In the genomic region with DNA sequence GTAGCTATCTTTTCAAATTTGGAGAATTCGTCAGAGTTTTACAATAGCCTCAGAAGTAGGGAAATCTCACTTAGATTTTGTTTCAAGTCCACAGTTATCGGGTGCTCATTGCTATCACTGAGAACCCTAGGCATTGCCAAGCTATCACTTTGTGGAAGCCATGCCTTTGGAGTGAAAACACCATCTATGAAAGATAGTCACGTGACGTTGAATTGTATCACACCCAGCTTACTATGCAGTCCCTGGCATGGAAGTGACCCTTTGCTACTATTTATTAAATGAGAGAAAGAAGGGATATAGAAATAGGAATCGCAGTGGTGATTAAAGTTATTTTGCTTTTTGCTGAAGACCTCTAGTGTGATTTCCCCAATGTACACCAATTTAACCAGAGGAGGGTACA, we compare ENCODE assay signal across 26 cellular contexts.
DNase-seq lines count a peak whose midpoint lies in the region; ATAC-seq and TF ChIP-seq lines count a peak whose summit lies in the region.
"Had no signal": no experiment of that assay in that cellular context is flagged by ENCODE, and none has a peak within 500 bp of the region (broad histone marks: within the 10 kb centered on the region; RNA-seq: fewer than 3 reads in every experiment).

No MANE protein-coding gene starts in this region.

- no peak overlapping the region for H3K4me3 Mint-ChIP-seq in nephron
- H3K4me3 Mint-ChIP-seq in type B pancreatic cell = no peak overlapping the region
- H3K4me3 Mint-ChIP-seq in activated T-cell treated with anti-CD3 and anti-CD28 coated beads, Interleukin-2, amount 50 U/mL, for 4 hours = no peak overlapping the region
- H3K4me3 Mint-ChIP-seq: CD14-positive monocyte; CD8-positive, alpha-beta memory T cell; IgD-negative memory B cell had no signal

- no peaks in the 10 kb centered on the region for H3K27me3 ChIP-seq in right atrium auricular region
- H3K27me3 ChIP-seq in right cardiac atrium (ENCODE audit: control insufficient read depth, insufficient read depth) = no peaks in the 10 kb centered on the region
- H3K27me3 ChIP-seq in heart left ventricle = no peaks in the 10 kb centered on the region
- H3K27me3 ChIP-seq: BE2C, SJCRH30 had no signal

- intact Hi-C loops in right cardiac atrium (cut with DNase I) (no loop called here), heart left ventricle (cut with DNase I) (no loop called here)

- no peak for ATAC-seq in right cardiac atrium
- no peak for ATAC-seq in heart left ventricle
- no peak for ATAC-seq in activated T-cell treated with anti-CD3 and anti-CD28 coated beads, Interleukin-2, amount 50 U/mL, for 4 hours
- ATAC-seq: PC-3, Right ventricle myocardium inferior had no signal

- H3K27me3 Mint-ChIP-seq in nephron (ENCODE audit: low read depth) (no peaks in the 10 kb centered on the region), type B pancreatic cell (no peaks in the 10 kb centered on the region)
- H3K27me3 Mint-ChIP-seq in activated T-cell treated with anti-CD3 and anti-CD28 coated beads, Interleukin-2, amount 50 U/mL, for 4 hours (ENCODE audit: low read depth) = no peaks in the 10 kb centered on the region
- H3K27me3 Mint-ChIP-seq: CD8-positive, alpha-beta memory T cell; IgD-negative memory B cell had no signal

- no peak for TF ChIP-seq POLR2A in heart left ventricle (IDR thresholded peaks at IDR 0.05)

- 72% methylated on average over 5 of the region's 5 CpGs for WGBS in right cardiac atrium
- 78 to 89% (median 81%) methylated on average over 5 of the region's 5 CpGs for whole genome bisulfite sequencing in heart left ventricle, 4 donors

- H3K4me1 ChIP-seq in right atrium auricular region (peaks cover 0 to 61% of the 10 kb centered on the region in 2 donors), right cardiac atrium (ENCODE audit: control insufficient read depth, insufficient read depth, low read length) (peaks cover 7% of the 10 kb centered on the region), heart left ventricle (peaks cover 0 to 78% (median 27%) of the 10 kb centered on the region in 12 donors)

- TF ChIP-seq CTCF in right atrium auricular region (IDR thresholded peaks at IDR 0.05) (no peak), nephron (IDR thresholded peaks at IDR 0.05; ENCODE audit: unreplicated experiment in 3 of 3) (no peak), type B pancreatic cell (conservative IDR thresholded peaks at IDR 0.05) (no peak), heart left ventricle (IDR thresholded peaks at IDR 0.05) (no peak)

- H3K9me3 ChIP-seq in right atrium auricular region (no peaks in the 10 kb centered on the region), right cardiac atrium (ENCODE audit: control insufficient read depth, low read length) (no peaks in the 10 kb centered on the region), heart left ventricle (no peaks in the 10 kb centered on the region)
- H3K9me3 ChIP-seq: BE2C, SJCRH30 had no signal

- H3K4me3 ChIP-seq in right atrium auricular region = no peak overlapping the region
- no peak overlapping the region for H3K4me3 ChIP-seq in right cardiac atrium (ENCODE audit: low read length)
- H3K4me3 ChIP-seq in heart left ventricle = no peak overlapping the region
- H3K4me3 ChIP-seq: SJCRH30 had no signal

- H3K36me3 ChIP-seq in right atrium auricular region (no peaks in the 10 kb centered on the region), heart left ventricle (no peaks in the 10 kb centered on the region)
- H3K36me3 ChIP-seq: SJCRH30 had no signal

- H3K36me3 Mint-ChIP-seq in nephron (ENCODE audit: low read depth) = peaks cover 28% of the 10 kb centered on the region
- H3K36me3 Mint-ChIP-seq in type B pancreatic cell = peaks cover 36% of the 10 kb centered on the region
- peaks cover 32% of the 10 kb centered on the region for H3K36me3 Mint-ChIP-seq in activated T-cell treated with anti-CD3 and anti-CD28 coated beads, Interleukin-2, amount 50 U/mL, for 4 hours (ENCODE audit: insufficient read depth)

- H3K9me3 Mint-ChIP-seq in nephron = no peaks in the 10 kb centered on the region
- H3K9me3 Mint-ChIP-seq in type B pancreatic cell = peaks cover 4% of the 10 kb centered on the region
- H3K9me3 Mint-ChIP-seq in activated T-cell treated with anti-CD3 and anti-CD28 coated beads, Interleukin-2, amount 50 U/mL, for 4 hours = no peaks in the 10 kb centered on the region
- H3K9me3 Mint-ChIP-seq: CD8-positive, alpha-beta memory T cell; IgD-negative memory B cell had no signal

- DNase-seq in right atrium auricular region (ENCODE audit: low spot score) = no peak
- DNase-seq in right cardiac atrium = no peak
- no peak for DNase-seq in type B pancreatic cell (ENCODE audit: extremely low spot score, unreplicated experiment)
- DNase-seq in activated CD4-positive, alpha-beta T cell treated with anti-CD3 and anti-CD28 coated beads, Interleukin-2, amount 50 U/mL, for 1 hour = no peak
- DNase-seq in heart left ventricle = no peak
- DNase-seq in activated T-cell treated with anti-CD3 and anti-CD28 coated beads, Interleukin-2, amount 50 U/mL, for 4 hours = no peak
- DNase-seq: ACHN; BE2C; CD8-positive, alpha-beta memory T cell; DMS153; DND-41; NCI-H1048; NCI-H1417; NCI-H1694; NCI-H2081 treated with DMSO at 0.1 percent for 48 hours; NCI-H2171 treated with DMSO at 0.1 percent for 48 hours; NCI-H524 treated with DMSO at 0.1 percent for 48 hours; NCI-H774; SJCRH30 had no signal

- H3K4me1 Mint-ChIP-seq in nephron (peaks cover 67% of the 10 kb centered on the region), type B pancreatic cell (ENCODE audit: unreplicated experiment) (peaks cover 65% of the 10 kb centered on the region)
- H3K4me1 Mint-ChIP-seq in activated T-cell treated with anti-CD3 and anti-CD28 coated beads, Interleukin-2, amount 50 U/mL, for 4 hours (ENCODE audit: low read depth) = peaks cover 3% of the 10 kb centered on the region
- H3K4me1 Mint-ChIP-seq: CD14-positive monocyte had no signal

- peak overlapping the region; percentile 81 to 86 (median 81) for H3K27ac Mint-ChIP-seq in nephron
- peak overlapping the region; percentile 4 for H3K27ac Mint-ChIP-seq in type B pancreatic cell
- H3K27ac Mint-ChIP-seq: CD14-positive monocyte, IgD-negative memory B cell had no signal

- H3K27ac ChIP-seq in right atrium auricular region (peak overlapping the region; percentile 40 to 60), right cardiac atrium (ENCODE audit: low read length) (no peak overlapping the region), heart left ventricle (peak overlapping the region in 4 of 12 donors; percentile 32 to 47 (median 36))
- H3K27ac ChIP-seq: 22Rv1, HL-60, SJCRH30 had no signal
